In genomic region chr5:61333351-61334223, GRCh38 we compare ENCODE assay signal across 8 cellular contexts. TPM values are rescaled to one million over a fixed set of nuclear protein-coding genes. Genes with fewer than 3 reads are reported as not detected.
DNase-seq lines count a peak whose midpoint lies in the region; ATAC-seq and TF ChIP-seq lines count a peak whose summit lies in the region.

No MANE protein-coding gene starts in this region.

- peak overlapping the region; percentile 80 to 99 (median 90) for H3K4me3 ChIP-seq in heart right ventricle

- H3K4me1 ChIP-seq in heart right ventricle, result peaks cover 5 to 41% (median 31%) of the 10 kb centered on the region in 9 donors

- peaks cover 35% of the 10 kb centered on the region for H3K4me1 Mint-ChIP-seq in activated naive CD8-positive, alpha-beta T cell treated with anti-CD3 and anti-CD28 coated beads, Interleukin-2, amount 50 U/mL, for 24 hours
- H3K4me1 Mint-ChIP-seq in progenitor cell of endocrine pancreas (ENCODE audit: low read depth), result peaks cover 32% of the 10 kb centered on the region

- peak; percentile 48 for DNase-seq in activated CD4-positive, CD25-positive, alpha-beta regulatory T cell treated with anti-CD3 and anti-CD28 coated beads, Interleukin-2, amount 50 U/mL, for 72 hours
- peak; percentile 27 for DNase-seq in activated naive CD8-positive, alpha-beta T cell treated with anti-CD3 and anti-CD28 coated beads, Interleukin-2, amount 50 U/mL, for 24 hours
- DNase-seq in heart right ventricle (peak; percentile 27 to 55), progenitor cell of endocrine pancreas (ENCODE audit: low spot score, unreplicated experiment) (peak; percentile 44), H4 (ENCODE audit: low spot score) (no peak), NCI-H2107 treated with DMSO at 0.1 percent for 48 hours (lab: John Stamatoyannopoulos, UW; ENCODE audit: unreplicated experiment) (no peak)

- no peaks in the 10 kb centered on the region for H3K9me3 Mint-ChIP-seq in activated naive CD8-positive, alpha-beta T cell treated with anti-CD3 and anti-CD28 coated beads, Interleukin-2, amount 50 U/mL, for 24 hours
- no peaks in the 10 kb centered on the region for H3K9me3 Mint-ChIP-seq in progenitor cell of endocrine pancreas (ENCODE audit: low read depth)

- peaks cover 0 to 3% (median 0%) of the 10 kb centered on the region in 11 donors for H3K9me3 ChIP-seq in heart right ventricle

- peak overlapping the region; percentile 10 for H3K27ac Mint-ChIP-seq in activated naive CD8-positive, alpha-beta T cell treated with anti-CD3 and anti-CD28 coated beads, Interleukin-2, amount 50 U/mL, for 24 hours
- peak overlapping the region; percentile 90 for H3K27ac Mint-ChIP-seq in progenitor cell of endocrine pancreas

- H3K27me3 Mint-ChIP-seq in activated naive CD8-positive, alpha-beta T cell treated with anti-CD3 and anti-CD28 coated beads, Interleukin-2, amount 50 U/mL, for 24 hours, result peaks cover 12% of the 10 kb centered on the region
- H3K27me3 Mint-ChIP-seq in progenitor cell of endocrine pancreas, result peaks cover 6% of the 10 kb centered on the region

- WGBS in heart right ventricle, 2 donors, result 1% methylated on average over 73 to 80 of the region's 82 CpGs

- TF ChIP-seq CTCF in heart right ventricle (IDR thresholded peaks at IDR 0.05), result peak in 1 of 9 donors; percentile 2
- TF ChIP-seq CTCF in progenitor cell of endocrine pancreas (IDR thresholded peaks at IDR 0.05; ENCODE audit: unreplicated experiment), result no peak

- intact Hi-C loops in heart right ventricle (cut with DNase I), result loop anchor here in 9 of 10 donors (2.0 to 10.0 kb wide), 16 partner anchors 56 to 389 kb away; partner anchors contain the start of genes SMIM15 (in 7 of the 9), ERCC8 (in 1 of the 9) and NDUFAF2 (in 1 of the 9)

- peaks cover 0 to 3% (median 0%) of the 10 kb centered on the region in 7 donors for H3K27me3 ChIP-seq in heart right ventricle

- H3K4me3 Mint-ChIP-seq in activated naive CD8-positive, alpha-beta T cell treated with anti-CD3 and anti-CD28 coated beads, Interleukin-2, amount 50 U/mL, for 24 hours, result peak overlapping the region; percentile 79
- H3K4me3 Mint-ChIP-seq in progenitor cell of endocrine pancreas (ENCODE audit: low read depth), result peak overlapping the region; percentile 86

- no peaks in the 10 kb centered on the region for H3K36me3 ChIP-seq in heart right ventricle

- ATAC-seq in activated CD4-positive, CD25-positive, alpha-beta regulatory T cell treated with anti-CD3 and anti-CD28 coated beads, Interleukin-2, amount 50 U/mL, for 24 hours, result no peak
- ATAC-seq in activated naive CD8-positive, alpha-beta T cell treated with anti-CD3 and anti-CD28 coated beads, Interleukin-2, amount 50 U/mL, for 24 hours, result no peak
- peak in 1 of 8 donors; percentile 0 for ATAC-seq in heart right ventricle

- H3K36me3 Mint-ChIP-seq in activated naive CD8-positive, alpha-beta T cell treated with anti-CD3 and anti-CD28 coated beads, Interleukin-2, amount 50 U/mL, for 24 hours (ENCODE audit: low read depth), result peaks cover 9% of the 10 kb centered on the region
- H3K36me3 Mint-ChIP-seq in progenitor cell of endocrine pancreas (ENCODE audit: insufficient read depth), result peaks cover 13% of the 10 kb centered on the region

- H3K27ac ChIP-seq in heart right ventricle, result peak overlapping the region in 9 of 10 donors; percentile 74 to 93 (median 86)

TF ChIP-seq in PFSK-1, 5 proteins besides CTCF, POLR2A, EP300 and RAD21:
- TF ChIP-seq SIN3A (IDR thresholded peaks at IDR 0.05; ENCODE audit: borderline replicate concordance, insufficient read depth, low read length) (0 out of 2 replicates have a peak, but pooled peaks have one; percentile 10), TAF1 (IDR thresholded peaks at IDR 0.05; ENCODE audit: borderline replicate concordance, insufficient read depth, low read length) (no peak)

RNA-seq across cellular contexts. Expression of gene ZSWIM6, which starts 1.5 kb away (rescaled TPM):
- 7.6 TPM for polyA plus RNA-seq in PFSK-1 (2012; ENCODE audit: insufficient read length, low read depth)
- 10 to 100 TPM in 1 of 10 donors, 1 to 10 TPM in 9; 5.9 to 10.3 (median 7.2) TPM for total RNA-seq in heart right ventricle
- polyA plus RNA-seq in heart right ventricle, result 1 to 10 TPM; 2.1 to 4.6 TPM
- total RNA-seq in progenitor cell of endocrine pancreas, result 33.4 and 35.2 TPM in 2 replicates
- 3.8 and 7.0 TPM in 2 replicates for total RNA-seq in H4 (2014; rRNA removed; shearing (Covaris generic))

Comparison
In these comparisons a context has a peak if more than half of its experiments do, and no peak if none do; other contexts are left out.
1. DNase-seq: peak in activated CD4-positive, CD25-positive, alpha-beta regulatory T cell treated with anti-CD3 and anti-CD28 coated beads, Interleukin-2, amount 50 U/mL, for 72 hours (single experiment), activated naive CD8-positive, alpha-beta T cell treated with anti-CD3 and anti-CD28 coated beads, Interleukin-2, amount 50 U/mL, for 24 hours (single experiment), heart right ventricle (2 of 2) and progenitor cell of endocrine pancreas (single experiment); none in H4 (single experiment) and NCI-H2107 treated with DMSO at 0.1 percent for 48 hours (single experiment).